In the genomic region with DNA sequence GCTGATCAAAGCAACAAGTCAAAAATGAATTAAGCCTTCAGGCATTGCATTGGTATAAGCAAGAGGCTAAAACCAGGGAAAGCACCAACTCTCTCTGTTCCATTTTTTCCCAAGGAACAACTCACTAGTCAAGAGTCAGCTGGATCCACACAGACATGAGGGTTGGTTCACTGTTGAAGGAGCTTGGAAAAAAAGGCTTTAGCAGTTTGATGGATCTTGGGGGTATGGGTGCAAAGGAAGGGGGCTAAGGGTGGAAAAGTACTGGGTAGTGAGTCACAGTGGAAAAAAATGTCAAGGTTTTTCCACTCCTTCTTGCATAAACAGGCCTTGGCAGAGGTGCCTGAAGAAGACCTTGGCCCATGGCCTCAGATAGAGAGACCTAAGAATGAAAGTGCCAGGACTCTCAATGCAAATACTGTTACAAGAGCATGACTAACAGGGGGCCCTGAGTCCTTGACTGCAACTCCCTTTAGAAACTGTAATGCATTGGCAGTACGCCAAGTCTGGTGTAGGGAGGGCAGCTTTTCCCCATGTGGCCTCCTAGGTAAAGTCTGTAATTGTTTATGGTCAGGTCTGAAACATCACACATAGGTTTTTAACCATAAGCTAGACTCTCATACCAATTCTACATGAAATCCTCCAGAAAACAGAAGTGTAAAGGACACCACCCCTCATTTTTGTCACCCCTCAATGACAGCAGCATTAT, we compare ENCODE assay signal across 1 cellular context.
TF ChIP-seq lines count a peak whose summit lies in the region.

No MANE protein-coding gene starts in this region.

TF ChIP-seq in liver, 16 proteins besides CTCF, POLR2A, EP300 and RAD21 (continued from another document):
- TF ChIP-seq, protein P1, sequence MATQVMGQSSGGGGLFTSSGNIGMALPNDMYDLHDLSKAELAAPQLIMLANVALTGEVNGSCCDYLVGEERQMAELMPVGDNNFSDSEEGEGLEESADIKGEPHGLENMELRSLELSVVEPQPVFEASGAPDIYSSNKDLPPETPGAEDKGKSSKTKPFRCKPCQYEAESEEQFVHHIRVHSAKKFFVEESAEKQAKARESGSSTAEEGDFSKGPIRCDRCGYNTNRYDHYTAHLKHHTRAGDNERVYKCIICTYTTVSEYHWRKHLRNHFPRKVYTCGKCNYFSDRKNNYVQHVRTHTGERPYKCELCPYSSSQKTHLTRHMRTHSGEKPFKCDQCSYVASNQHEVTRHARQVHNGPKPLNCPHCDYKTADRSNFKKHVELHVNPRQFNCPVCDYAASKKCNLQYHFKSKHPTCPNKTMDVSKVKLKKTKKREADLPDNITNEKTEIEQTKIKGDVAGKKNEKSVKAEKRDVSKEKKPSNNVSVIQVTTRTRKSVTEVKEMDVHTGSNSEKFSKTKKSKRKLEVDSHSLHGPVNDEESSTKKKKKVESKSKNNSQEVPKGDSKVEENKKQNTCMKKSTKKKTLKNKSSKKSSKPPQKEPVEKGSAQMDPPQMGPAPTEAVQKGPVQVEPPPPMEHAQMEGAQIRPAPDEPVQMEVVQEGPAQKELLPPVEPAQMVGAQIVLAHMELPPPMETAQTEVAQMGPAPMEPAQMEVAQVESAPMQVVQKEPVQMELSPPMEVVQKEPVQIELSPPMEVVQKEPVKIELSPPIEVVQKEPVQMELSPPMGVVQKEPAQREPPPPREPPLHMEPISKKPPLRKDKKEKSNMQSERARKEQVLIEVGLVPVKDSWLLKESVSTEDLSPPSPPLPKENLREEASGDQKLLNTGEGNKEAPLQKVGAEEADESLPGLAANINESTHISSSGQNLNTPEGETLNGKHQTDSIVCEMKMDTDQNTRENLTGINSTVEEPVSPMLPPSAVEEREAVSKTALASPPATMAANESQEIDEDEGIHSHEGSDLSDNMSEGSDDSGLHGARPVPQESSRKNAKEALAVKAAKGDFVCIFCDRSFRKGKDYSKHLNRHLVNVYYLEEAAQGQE (IDR thresholded peaks at IDR 0.05): peak; percentile 52
- no peak for TF ChIP-seq GABPA (IDR thresholded peaks at IDR 0.05 in 1 of 2, conservative IDR thresholded peaks at IDR 0.05 in 1 of 2)
- TF ChIP-seq, protein P2, sequence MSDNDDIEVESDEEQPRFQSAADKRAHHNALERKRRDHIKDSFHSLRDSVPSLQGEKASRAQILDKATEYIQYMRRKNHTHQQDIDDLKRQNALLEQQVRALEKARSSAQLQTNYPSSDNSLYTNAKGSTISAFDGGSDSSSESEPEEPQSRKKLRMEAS (IDR thresholded peaks at IDR 0.05): peak; percentile 79
- TF ChIP-seq RXRA (IDR thresholded peaks at IDR 0.05): peak; percentile 88 to 94
- TF ChIP-seq TAF1 (conservative IDR thresholded peaks at IDR 0.05): no peak
- peak; percentile 82 for TF ChIP-seq NR2F2 (IDR thresholded peaks at IDR 0.05)
- TF ChIP-seq EGR1 (IDR thresholded peaks at IDR 0.05; ENCODE audit: low read depth in 2 of 2): peak; percentile 91 to 98
- TF ChIP-seq FOXA2 (IDR thresholded peaks at IDR 0.05): peak; percentile 75
- TF ChIP-seq FOXA1 (IDR thresholded peaks at IDR 0.05): peak; percentile 59
- TF ChIP-seq, protein P3, sequence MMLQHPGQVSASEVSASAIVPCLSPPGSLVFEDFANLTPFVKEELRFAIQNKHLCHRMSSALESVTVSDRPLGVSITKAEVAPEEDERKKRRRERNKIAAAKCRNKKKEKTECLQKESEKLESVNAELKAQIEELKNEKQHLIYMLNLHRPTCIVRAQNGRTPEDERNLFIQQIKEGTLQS (IDR thresholded peaks at IDR 0.05): peak; percentile 97
- TF ChIP-seq HNF4A (conservative IDR thresholded peaks at IDR 0.05): peak; percentile 89 to 93
